ENCODE assay signal across 24 cellular contexts in genomic region chr7:25348066-25348595, GRCh38.
"Had no signal": no experiment of that assay in that cellular context is flagged by ENCODE, and none has a peak within 500 bp of the region (broad histone marks: within the 10 kb centered on the region; RNA-seq: fewer than 3 reads in every experiment).

No MANE protein-coding gene starts in this region.

- H2AFZ ChIP-seq: parathyroid adenoma had no signal

- H3K4me1 ChIP-seq: esophagus squamous epithelium, gastrocnemius medialis, parathyroid adenoma, uterus had no signal

- DNase-seq: activated B cell treated with CpG ODN at 0.5 μM for 24 hours; activated CD4-positive, alpha-beta T cell treated with anti-CD3 and anti-CD28 coated beads for 36 hours; activated CD4-positive, alpha-beta T cell treated with anti-CD3 and anti-CD28 coated beads, Interleukin-2, amount 50 U/mL, for 4 hours; activated CD8-positive, alpha-beta memory T cell treated with anti-CD3 and anti-CD28 coated beads for 24 hours; activated CD8-positive, alpha-beta memory T cell treated with anti-CD3 and anti-CD28 coated beads, Interleukin-2, amount 50 U/mL, for 4 hours; activated T-cell treated with anti-CD3 and anti-CD28 coated beads, Interleukin-2, amount 50 U/mL, for 24 hours; aorta; endodermal cell; esophagus squamous epithelium; gastrocnemius medialis; hippocampal formation; left ventricle myocardium superior; nephron progenitor cell; nucleus accumbens; stimulated activated CD4-positive, alpha-beta T cell treated with anti-CD3 and anti-CD28 coated beads, Interleukin-2, amount 100 ng/mL, for 24 hours; T-helper 9 cell; transverse colon; uterus had no signal

- H3K9me3 ChIP-seq: esophagus squamous epithelium, gastrocnemius medialis, transverse colon, uterus had no signal

- H3K9ac ChIP-seq: parathyroid adenoma had no signal

- ATAC-seq: activated CD4-positive, alpha-beta T cell treated with anti-CD3 and anti-CD28 coated beads for 36 hours; activated naive CD4-positive, alpha-beta T cell treated with anti-CD3 and anti-CD28 coated beads, Interleukin-2, amount 50 U/mL, for 72 hours; activated T-helper 17 cell treated with anti-CD3 and anti-CD28 coated beads, Interleukin-2, amount 50 U/mL, for 72 hours; gastrocnemius medialis; left ventricle myocardium superior; sciatic nerve; stimulated activated effector memory CD8-positive, alpha-beta T cell treated with anti-CD3 and anti-CD28 coated beads, Interleukin-12 subunit alpha, Interleukin-12 subunit beta, amount 100 ng/mL, for 72 hours had no signal

- H3K4me3 ChIP-seq: coronary artery, esophagus squamous epithelium, gastrocnemius medialis, transverse colon, uterus had no signal

- H3K36me3 ChIP-seq: esophagus squamous epithelium, gastrocnemius medialis, transverse colon, uterus had no signal

- H3K79me2 ChIP-seq: parathyroid adenoma had no signal

- H3K27me3 ChIP-seq: esophagus squamous epithelium, gastrocnemius medialis, transverse colon, uterus had no signal

- H3K27ac ChIP-seq: coronary artery, esophagus squamous epithelium, gastrocnemius medialis, parathyroid adenoma, uterus had no signal
